ENCODE assay signal across 20 cellular contexts in genomic region chr2:210913461-210913860, GRCh38.
DNase-seq lines count a peak whose midpoint lies in the region; ATAC-seq and TF ChIP-seq lines count a peak whose summit lies in the region.
"Had no signal": no experiment of that assay in that cellular context is flagged by ENCODE, and none has a peak within 500 bp of the region (broad histone marks: within the 10 kb centered on the region; RNA-seq: fewer than 3 reads in every experiment).

No MANE protein-coding gene starts in this region.

- no peak overlapping the region for H3K27ac Mint-ChIP-seq in activated naive CD8-positive, alpha-beta T cell treated with anti-CD3 and anti-CD28 coated beads for 36 hours
- H3K27ac Mint-ChIP-seq: CD8-positive, alpha-beta memory T cell had no signal

- TF ChIP-seq CTCF in fibroblast of the aortic adventitia (IDR thresholded peaks at IDR 0.05; ENCODE audit: insufficient read depth, low read length) (no peak), foreskin fibroblast (IDR thresholded peaks at IDR 0.05; ENCODE audit: low read depth, low read length) (no peak), mucosa of descending colon (IDR thresholded peaks at IDR 0.05) (no peak)

- H3K9ac ChIP-seq in adipocyte (ENCODE audit: low read length), result no peak overlapping the region

- no peaks in the 10 kb centered on the region for H3K27me3 Mint-ChIP-seq in activated naive CD8-positive, alpha-beta T cell treated with anti-CD3 and anti-CD28 coated beads for 36 hours
- H3K27me3 Mint-ChIP-seq: CD8-positive, alpha-beta memory T cell had no signal

- H3K4me3 Mint-ChIP-seq in activated naive CD8-positive, alpha-beta T cell treated with anti-CD3 and anti-CD28 coated beads for 36 hours, result no peak overlapping the region
- H3K4me3 Mint-ChIP-seq: CD8-positive, alpha-beta memory T cell had no signal

- H3K36me3 Mint-ChIP-seq in activated naive CD8-positive, alpha-beta T cell treated with anti-CD3 and anti-CD28 coated beads for 36 hours, result no peaks in the 10 kb centered on the region
- H3K36me3 Mint-ChIP-seq: CD8-positive, alpha-beta memory T cell had no signal

- peaks cover 3% of the 10 kb centered on the region for H3K9me3 ChIP-seq in adipocyte (ENCODE audit: control insufficient read depth, low read length)
- peaks cover 3% of the 10 kb centered on the region for H3K9me3 ChIP-seq in mucosa of descending colon
- H3K9me3 ChIP-seq: SJCRH30 had no signal

- H3K9me3 Mint-ChIP-seq in activated naive CD8-positive, alpha-beta T cell treated with anti-CD3 and anti-CD28 coated beads for 36 hours, result peaks cover 4% of the 10 kb centered on the region

- H3K4me1 ChIP-seq in adipocyte (ENCODE audit: control insufficient read depth, insufficient read depth, low read length) (no peaks in the 10 kb centered on the region), mucosa of descending colon (ENCODE audit: low read depth) (no peaks in the 10 kb centered on the region)
- H3K4me1 ChIP-seq: SJCRH30 had no signal

- intact Hi-C loops in mucosa of descending colon (cut with DNase I, micrococcal nuclease), result no loop called here

- H3K4me1 Mint-ChIP-seq in activated naive CD8-positive, alpha-beta T cell treated with anti-CD3 and anti-CD28 coated beads for 36 hours, result no peaks in the 10 kb centered on the region
- H3K4me1 Mint-ChIP-seq: CD8-positive, alpha-beta memory T cell had no signal

- no peaks in the 10 kb centered on the region for H3K27me3 ChIP-seq in adipocyte (replicated peaks; ENCODE audit: control insufficient read depth, insufficient read depth, low read length)
- H3K27me3 ChIP-seq: SJCRH30 had no signal

- H3K4me3 ChIP-seq in adipocyte (ENCODE audit: low read length), result no peak overlapping the region
- H3K4me3 ChIP-seq in fibroblast of the aortic adventitia (ENCODE audit: low read depth, low read length), result no peak overlapping the region
- no peak overlapping the region for H3K4me3 ChIP-seq in foreskin fibroblast (ENCODE audit: low read depth in 1 of 2, low read length in 2 of 2)
- H3K4me3 ChIP-seq in mucosa of descending colon, result no peak overlapping the region
- H3K4me3 ChIP-seq: SJCRH30 had no signal

- peak; percentile 2 for DNase-seq in GM03348 (ENCODE audit: low spot score)
- DNase-seq in adipocyte (ENCODE audit: low read depth), result peak; percentile 70
- DNase-seq in dedifferentiated amniotic fluid mesenchymal stem cell (ENCODE audit: extremely low spot score), result peak; percentile 45
- DNase-seq in fibroblast of the aortic adventitia (ENCODE audit: low read depth), result peak; percentile 58
- DNase-seq in foreskin fibroblast, result no peak
- no peak for DNase-seq in mucosa of descending colon
- no peak for DNase-seq in SIG-M5 treated with dmso at 0.1 percent for 504 hours (lab: John Stamatoyannopoulos, UW; ENCODE audit: unreplicated experiment)
- DNase-seq in activated naive CD8-positive, alpha-beta T cell treated with anti-CD3 and anti-CD28 coated beads for 36 hours, result no peak
- DNase-seq: Calu3; CD8-positive, alpha-beta memory T cell; DMS153; GF-D8; KG1; NCI-H1092 treated with DMSO at 0.1 percent for 48 hours; NCI-H1436 treated with DMSO at 0.1 percent for 48 hours; NCI-H1930; NCI-H226; NCI-H510A treated with DMSO at 0.1 percent for 48 hours; NCI-H748 treated with DMSO at 0.1 percent for 48 hours; SJCRH30 had no signal

- no peaks in the 10 kb centered on the region for H3K36me3 ChIP-seq in adipocyte (ENCODE audit: control insufficient read depth, insufficient read depth, low read length, severe bottlenecking)
- no peaks in the 10 kb centered on the region for H3K36me3 ChIP-seq in mucosa of descending colon (ENCODE audit: low read depth)
- H3K36me3 ChIP-seq: SJCRH30 had no signal

- ATAC-seq in mucosa of descending colon, result no peak

Comparison
In these comparisons a context has a peak if more than half of its experiments do, and no peak if none do; other contexts are left out.
1. DNase-seq: peak in GM03348 (single experiment), adipocyte (single experiment), dedifferentiated amniotic fluid mesenchymal stem cell (single experiment) and fibroblast of the aortic adventitia (single experiment); none in foreskin fibroblast (0 of 2), mucosa of descending colon (0 of 3), SIG-M5 treated with dmso at 0.1 percent for 504 hours (single experiment) and activated naive CD8-positive, alpha-beta T cell treated with anti-CD3 and anti-CD28 coated beads for 36 hours (single experiment).